Comparison of ENCODE assay signal across 16 cellular contexts in the genomic region with DNA sequence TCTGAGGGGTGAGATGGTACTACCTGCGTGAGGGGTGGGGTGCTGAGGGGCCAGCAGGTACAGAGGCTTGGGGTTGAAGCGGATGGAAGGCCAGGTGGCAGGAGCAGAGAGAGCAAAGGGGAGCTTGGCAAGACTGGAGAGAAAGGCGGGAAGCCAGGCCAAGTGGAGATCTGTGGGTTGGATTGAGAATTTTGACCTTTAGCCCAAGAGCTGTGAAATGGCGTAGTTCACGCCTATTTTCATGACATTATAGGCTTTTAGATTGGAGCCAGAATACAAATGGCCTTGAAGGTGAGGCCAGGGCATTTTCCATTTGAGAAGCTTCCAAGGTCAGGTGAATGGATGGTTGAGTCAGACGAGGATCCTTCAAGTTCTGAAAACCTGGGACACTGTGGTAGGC. TPM values are rescaled to one million over a fixed set of nuclear protein-coding genes. Genes with fewer than 3 reads are reported as not detected.
DNase-seq lines count a peak whose midpoint lies in the region; ATAC-seq and TF ChIP-seq lines count a peak whose summit lies in the region.
"Had no signal": no experiment of that assay in that cellular context is flagged by ENCODE, and none has a peak within 500 bp of the region (broad histone marks: within the 10 kb centered on the region; RNA-seq: fewer than 3 reads in every experiment).

No MANE protein-coding gene starts in this region.

- no peaks in the 10 kb centered on the region for H3K27me3 ChIP-seq in BLaER1 treated with 17β-estradiol and CSF1 and Interleukin-3, amounts not matched to agents 10 nM and 100 nM
- H3K27me3 ChIP-seq in Loucy (ENCODE audit: insufficient read depth, low read length, poor library complexity, severe bottlenecking) (no peaks in the 10 kb centered on the region), neuronal stem cell (ENCODE audit: control insufficient read depth in 3 of 3, insufficient read depth in 3 of 3, low read depth in 1 of 3, low read length in 3 of 3) (no peaks in the 10 kb centered on the region)
- H3K27me3 ChIP-seq: ovary, sigmoid colon had no signal

- no peak overlapping the region for H2BK5ac ChIP-seq in neuronal stem cell (ENCODE audit: low read length)

- no peak overlapping the region for H4K91ac ChIP-seq in neuronal stem cell (ENCODE audit: low read depth, low read length, poor library complexity)

- no peak overlapping the region for H3K18ac ChIP-seq in neuronal stem cell (ENCODE audit: low read length)

- H2BK120ac ChIP-seq in neuronal stem cell (ENCODE audit: low read depth, low read length): no peak overlapping the region

- H3K36me3 ChIP-seq in BLaER1 treated with 17β-estradiol and CSF1 and Interleukin-3, amounts not matched to agents 10 nM and 100 nM: peaks cover 0 to 9% (median 0%) of the 10 kb centered on the region in 11 experiments; a peak in 3 of 22 replicates
- no peaks in the 10 kb centered on the region for H3K36me3 ChIP-seq in Loucy (ENCODE audit: insufficient read depth, low read length)
- no peaks in the 10 kb centered on the region for H3K36me3 ChIP-seq in neuronal stem cell (replicated peaks in 1 of 2; ENCODE audit: control insufficient read depth in 2 of 2, insufficient read depth in 2 of 2, low read length in 2 of 2)
- H3K36me3 ChIP-seq: ovary, sigmoid colon had no signal

- no peak overlapping the region for H3K23ac ChIP-seq in neuronal stem cell (ENCODE audit: low read depth, low read length, poor library complexity)

- no peaks in the 10 kb centered on the region for H3F3A ChIP-seq in Loucy (ENCODE audit: low read depth)

- no peaks in the 10 kb centered on the region for H3K9me3 ChIP-seq in BLaER1 treated with 17β-estradiol and CSF1 and Interleukin-3, amounts not matched to agents 10 nM and 100 nM (replicated peaks in 1 of 11)
- H3K9me3 ChIP-seq in Loucy (ENCODE audit: insufficient read depth, low read depth, low read length): no peaks in the 10 kb centered on the region
- H3K9me3 ChIP-seq in iPS-18c (ENCODE audit: control insufficient read depth, insufficient read depth, low read length): no peaks in the 10 kb centered on the region
- H3K9me3 ChIP-seq in neuronal stem cell (replicated peaks in 1 of 2; ENCODE audit: control insufficient read depth in 2 of 2, insufficient read depth in 1 of 2, low read depth in 1 of 2, low read length in 2 of 2): no peaks in the 10 kb centered on the region
- H3K9me3 ChIP-seq: ovary, sigmoid colon had no signal

- peaks cover 20 to 68% (median 40%) of the 10 kb centered on the region in 11 experiments; a peak in 18 of 22 replicates for H4K20me1 ChIP-seq in BLaER1 treated with 17β-estradiol and CSF1 and Interleukin-3, amounts not matched to agents 10 nM and 100 nM
- peaks cover 5% of the 10 kb centered on the region for H4K20me1 ChIP-seq in Loucy (ENCODE audit: insufficient read depth, low read length, poor library complexity, severe bottlenecking)

- H2BK15ac ChIP-seq in neuronal stem cell (ENCODE audit: low read length): no peak overlapping the region

- H3K79me2 ChIP-seq in Loucy (ENCODE audit: insufficient read depth, low read length): peaks cover 43% of the 10 kb centered on the region

- no peak overlapping the region for H4K8ac ChIP-seq in neuronal stem cell (ENCODE audit: low read depth, low read length)

- no peak overlapping the region for H2AK5ac ChIP-seq in neuronal stem cell (ENCODE audit: low read depth, low read length)

- H3K27ac ChIP-seq in BLaER1 treated with 17β-estradiol and CSF1 and Interleukin-3, amounts not matched to agents 10 nM and 100 nM: no peak overlapping the region
- H3K27ac ChIP-seq in neuronal stem cell (replicated peaks; ENCODE audit: low read length): no peak overlapping the region
- H3K27ac ChIP-seq: ovary, sigmoid colon had no signal

- ATAC-seq in left cardiac atrium: no peak

- no peak overlapping the region for H2BK12ac ChIP-seq in neuronal stem cell (ENCODE audit: low read length)

- no peak overlapping the region for H3K4ac ChIP-seq in neuronal stem cell (ENCODE audit: low read length)

- peak overlapping the region in 2 of 10 experiments; percentile 84 to 87; a peak in 1 of 20 replicates for H3K4me3 ChIP-seq in BLaER1 treated with 17β-estradiol and CSF1 and Interleukin-3, amounts not matched to agents 10 nM and 100 nM
- peak overlapping the region; percentile 93 for H3K4me3 ChIP-seq in Loucy (ENCODE audit: low read length, poor library complexity, severe bottlenecking)
- H3K4me3 ChIP-seq in iPS-18c (ENCODE audit: insufficient read depth, low read depth, low read length): 0 out of 2 replicates have a peak overlapping the region, but pooled peaks have one; percentile 15
- H3K4me3 ChIP-seq in neuronal stem cell (ENCODE audit: low read length in 2 of 2): no peak overlapping the region
- H3K4me3 ChIP-seq: ovary had no signal

- no peak overlapping the region for H3K14ac ChIP-seq in neuronal stem cell (ENCODE audit: low read length)

- H2AFZ ChIP-seq in Loucy (ENCODE audit: low read length) (no peak overlapping the region), neuronal stem cell (ENCODE audit: low read length) (no peak overlapping the region)

- H3K9me2 ChIP-seq in Loucy (replicated peaks; ENCODE audit: low read depth, low read length): no peaks in the 10 kb centered on the region

- H3K79me1 ChIP-seq in neuronal stem cell (ENCODE audit: low read depth, low read length): no peaks in the 10 kb centered on the region

- H3K4me2 ChIP-seq in BLaER1 treated with 17β-estradiol and CSF1 and Interleukin-3, amounts not matched to agents 10 nM and 100 nM: peak overlapping the region in 10 of 11 experiments; percentile 91 to 98 (median 93); a peak in 20 of 22 replicates
- H3K4me2 ChIP-seq in Loucy (ENCODE audit: low read depth, low read length, poor library complexity, severe bottlenecking): peak overlapping the region; percentile 95
- H3K4me2 ChIP-seq in neuronal stem cell (ENCODE audit: insufficient read depth, low read length, poor library complexity, severe bottlenecking): no peak overlapping the region

- H3K9ac ChIP-seq in BLaER1 treated with 17β-estradiol and CSF1 and Interleukin-3, amounts not matched to agents 10 nM and 100 nM: peak overlapping the region in 1 of 11 experiments; percentile 94; a peak in 2 of 22 replicates
- H3K9ac ChIP-seq in Loucy (ENCODE audit: low read depth, low read length, poor library complexity, severe bottlenecking): peak overlapping the region; percentile 81
- H3K9ac ChIP-seq in neuronal stem cell (ENCODE audit: low read depth, low read length, poor library complexity): peak overlapping the region; percentile 45

- H3K4me1 ChIP-seq in BLaER1 treated with 17β-estradiol and CSF1 and Interleukin-3, amounts not matched to agents 10 nM and 100 nM: peaks cover 17 to 41% (median 29%) of the 10 kb centered on the region in 10 experiments
- H3K4me1 ChIP-seq in Loucy (ENCODE audit: insufficient read depth, low read length, poor library complexity, severe bottlenecking) (peaks cover 32% of the 10 kb centered on the region), neuronal stem cell (ENCODE audit: control insufficient read depth in 2 of 2, insufficient read depth in 1 of 2, low read depth in 1 of 2, low read length in 2 of 2) (peaks cover 3 to 8% of the 10 kb centered on the region in 2 donors)

- no peak for DNase-seq in neuronal stem cell (ENCODE audit: low spot score)
- DNase-seq in left cardiac atrium: no peak
- DNase-seq in GM03348 (ENCODE audit: low spot score): no peak
- no peak for DNase-seq in NCI-H146 treated with DMSO at 0.1 percent for 48 hours (lab: John Stamatoyannopoulos, UW; ENCODE audit: unreplicated experiment)
- DNase-seq in SIG-M5 (lab: John Stamatoyannopoulos, UW): no peak
- DNase-seq: activated CD4-positive, alpha-beta T cell treated with anti-CD3 and anti-CD28 coated beads for 1 hour; midbrain; NCI-H1105 treated with DMSO at 0.1 percent for 48 hours; NCI-H2107; NCI-H526 treated with DMSO at 0.1 percent for 48 hours; ovary; sigmoid colon; stimulated activated CD4-positive, alpha-beta T cell treated with anti-CD3 and anti-CD28 coated beads, Interleukin-2, amount 100 ng/mL, for 24 hours had no signal

- intact Hi-C loops in left cardiac atrium (cut with DNase I): no loop called here

- no CpG with 5 or more reads among the region's 6 CpGs for WGBS in neuronal stem cell (ENCODE audit: extremely low coverage in 2 of 2, insufficient read length in 2 of 2, insufficient replicate concordance in 1 of 2), 2 donors

- no peak for TF ChIP-seq CTCF in Loucy (conservative IDR thresholded peaks at IDR 0.05; ENCODE audit: low read length)

RNA-seq across cellular contexts. Expression of a gene that starts 2.5 kb away (rescaled TPM):
- 9.7 TPM for polyA plus RNA-seq in neuronal stem cell (2013, experiment 1 of 2)
- 9.7 TPM for polyA plus RNA-seq in neuronal stem cell (2013, experiment 2 of 2)
- total RNA-seq in left cardiac atrium: 10 to 100 TPM; 29.0 to 34.5 TPM

Comparison
In these comparisons a context has a peak if more than half of its experiments do, and no peak if none do; other contexts are left out.
1. H3K4me3 ChIP-seq: peak in Loucy (single experiment) and iPS-18c (single experiment); none in neuronal stem cell (0 of 2).